ENCODE assay signal across 8 cellular contexts in genomic region chr12:100266163-100266801, GRCh38. TPM values are rescaled to one million over a fixed set of nuclear protein-coding genes. Genes with fewer than 3 reads are reported as not detected.
DNase-seq lines count a peak whose midpoint lies in the region; ATAC-seq and TF ChIP-seq lines count a peak whose summit lies in the region.

No MANE protein-coding gene starts in this region.

- TF ChIP-seq CTCF in left ventricle myocardium inferior (IDR thresholded peaks at IDR 0.05; ENCODE audit: borderline replicate concordance) (no peak), WERI-Rb-1 (IDR thresholded peaks at IDR 0.05; ENCODE audit: low read depth, low read length) (no peak)

- DNase-seq in left ventricle myocardium inferior (no peak), Right ventricle myocardium inferior (ENCODE audit: missing footprints) (no peak), WERI-Rb-1 (no peak), GOT3 (lab: John Stamatoyannopoulos, UW) (no peak), COLO668 (lab: John Stamatoyannopoulos, UW; ENCODE audit: unreplicated experiment) (no peak)

- H3K4me1 ChIP-seq in left ventricle myocardium inferior (peaks cover 45% of the 10 kb centered on the region), thymus (ENCODE audit: control insufficient read depth, insufficient read depth, low read length) (peaks cover 3% of the 10 kb centered on the region)

- H3K4me3 ChIP-seq in left ventricle myocardium inferior = peak overlapping the region; percentile 94
- peak overlapping the region; percentile 98 for H3K4me3 ChIP-seq in WERI-Rb-1 (ENCODE audit: low read depth, low read length)
- H3K4me3 ChIP-seq in iPS-18c (ENCODE audit: insufficient read depth, low read depth, low read length) = peak overlapping the region; percentile 80
- H3K4me3 ChIP-seq in thymus (ENCODE audit: low read length) = peak overlapping the region; percentile 99

- H3K27ac ChIP-seq in left ventricle myocardium inferior (replicated peaks) = peak overlapping the region; percentile 95
- H3K27ac ChIP-seq in WERI-Rb-1 = peak overlapping the region; percentile 94
- peak overlapping the region; percentile 57 for H3K27ac ChIP-seq in thymus (ENCODE audit: low read depth)

- H3K36me3 ChIP-seq in left ventricle myocardium inferior (no peaks in the 10 kb centered on the region), WERI-Rb-1 (no peaks in the 10 kb centered on the region; the same call in 1 of the 2 replicates), thymus (ENCODE audit: control insufficient read depth, insufficient read depth) (no peaks in the 10 kb centered on the region)

- H3K9me3 ChIP-seq in left ventricle myocardium inferior (replicated peaks) (no peaks in the 10 kb centered on the region), WERI-Rb-1 (ENCODE audit: severe bottlenecking) (no peaks in the 10 kb centered on the region), iPS-18c (ENCODE audit: control insufficient read depth, insufficient read depth, low read length) (no peaks in the 10 kb centered on the region), thymus (ENCODE audit: control insufficient read depth) (no peaks in the 10 kb centered on the region)

- no peaks in the 10 kb centered on the region for H3K27me3 ChIP-seq in left ventricle myocardium inferior (ENCODE audit: low read depth)
- H3K27me3 ChIP-seq in WERI-Rb-1 (ENCODE audit: insufficient read depth, low read depth, severe bottlenecking) = no peaks in the 10 kb centered on the region
- no peaks in the 10 kb centered on the region for H3K27me3 ChIP-seq in thymus (ENCODE audit: control insufficient read depth, insufficient read depth)

- ATAC-seq in Right ventricle myocardium inferior (no peak), HG03039 (IDR thresholded peaks at IDR 0.05; ENCODE audit: unreplicated experiment) (peak; percentile 0)

- WGBS in thymus = 54% methylated on average over 12 of the region's 12 CpGs

- intact Hi-C loops in left ventricle myocardium inferior (cut with micrococcal nuclease) = loop anchor here (10.0 kb wide), 1 partner anchor 131 kb away; no protein-coding TSS in a partner anchor
- intact Hi-C loops in Right ventricle myocardium inferior (cut with DNase I) = loop anchor here (2.0 kb wide), 1 partner anchor 65 kb away; the partner anchor contains the start of gene ACTR6

RNA-seq across cellular contexts. Expression of gene DEPDC4, which starts 0.6 kb away (rescaled TPM):
- total RNA-seq in left ventricle myocardium inferior (0.47 TPM), Right ventricle myocardium inferior (0.81 TPM)
- polyA plus RNA-seq in thymus = 0.94 TPM

RNA-seq across cellular contexts. Expression of gene SCYL2, which starts 0.7 kb away (rescaled TPM):
- total RNA-seq in left ventricle myocardium inferior (36.2 TPM), Right ventricle myocardium inferior (30.5 TPM)
- polyA plus RNA-seq in thymus = 22.4 TPM
